Comparison of ENCODE assay signal across 8 cellular contexts in genomic region chr17:77319211-77320031, GRCh38.
DNase-seq lines count a peak whose midpoint lies in the region; ATAC-seq and TF ChIP-seq lines count a peak whose summit lies in the region.

No MANE protein-coding gene starts in this region.

- peak overlapping the region; percentile 95 for H3K4me2 ChIP-seq in mammary epithelial cell (ENCODE audit: insufficient read depth, low read depth, low read length)

- no peaks in the 10 kb centered on the region for H3K36me3 Mint-ChIP-seq in T-helper 1 cell treated with Interleukin-12 subunit alpha and Interleukin-12 subunit beta and Interleukin-4 antibody, amounts not matched to agents 30 μg/mL and 1 μg/mL, for 36 hours (ENCODE audit: low read depth)

- in situ Hi-C loops in mammary epithelial cell (cut with MboI; ENCODE audit: low sequenced_read_pairs in 2 of 2): loop anchor here (5.0 to 10.0 kb wide), 3 partner anchors 32 to 175 kb away; no protein-coding TSS in a partner anchor

- H3K9me3 Mint-ChIP-seq in T-helper 1 cell treated with Interleukin-12 subunit alpha and Interleukin-12 subunit beta and Interleukin-4 antibody, amounts not matched to agents 30 μg/mL and 1 μg/mL, for 36 hours: no peaks in the 10 kb centered on the region

- H3K9me3 ChIP-seq in mammary epithelial cell (replicated peaks; ENCODE audit: insufficient read depth, low read length) (no peaks in the 10 kb centered on the region), left lung (no peaks in the 10 kb centered on the region)

- ATAC-seq in HG03097 (IDR thresholded peaks at IDR 0.05; ENCODE audit: low FRiP score, unreplicated experiment): peak; percentile 27
- peak; percentile 75 for ATAC-seq in left lung

- intact Hi-C loops in mammary epithelial cell (cut with micrococcal nuclease) (loop anchor here (1.0 kb wide), 3 partner anchors 13 to 64 kb away; no protein-coding TSS in a partner anchor), left lung (cut with DNase I) (loop anchor here in 1 of 2 donors (10.0 kb wide), 1 partner anchor 105 kb away; no protein-coding TSS in a partner anchor)

- CTCF ChIA-PET in mammary epithelial cell (lab: Charles Lee; ENCODE audit: low non-redundant PET): no interaction called here

- peak overlapping the region; percentile 91 for H3K27ac Mint-ChIP-seq in T-helper 1 cell treated with Interleukin-12 subunit alpha and Interleukin-12 subunit beta and Interleukin-4 antibody, amounts not matched to agents 30 μg/mL and 1 μg/mL, for 36 hours

- H3K4me1 ChIP-seq in mammary epithelial cell (ENCODE audit: insufficient read depth, low read length) (peaks cover 88% of the 10 kb centered on the region), left lung (peaks cover 56 to 89% of the 10 kb centered on the region in 2 donors)

- peak overlapping the region; percentile 77 for H3K9ac ChIP-seq in mammary epithelial cell (ENCODE audit: insufficient read depth, low read length)

- 3% methylated on average over 20 of the region's 38 CpGs for WGBS in mammary epithelial cell (ENCODE audit: low coverage, missing lambda C conversion rate)

- H4K20me1 ChIP-seq in mammary epithelial cell (ENCODE audit: insufficient read depth, low read length): no peaks in the 10 kb centered on the region

- TF ChIP-seq CTCF in mammary epithelial cell (conservative IDR thresholded peaks at IDR 0.05 in 1 of 2, IDR thresholded peaks at IDR 0.05 in 1 of 2; ENCODE audit: extremely low read depth in 1 of 2, insufficient read depth in 1 of 2, low read depth in 1 of 2, low read length in 2 of 2): no peak
- TF ChIP-seq CTCF in left lung (IDR thresholded peaks at IDR 0.05): no peak

- no peak overlapping the region for H2AFZ ChIP-seq in mammary epithelial cell (ENCODE audit: low read depth, low read length)

- H3K27me3 ChIP-seq in mammary epithelial cell (ENCODE audit: insufficient read depth, low read length) (no peaks in the 10 kb centered on the region), left lung (no peaks in the 10 kb centered on the region)

- H3K27ac ChIP-seq in mammary epithelial cell (ENCODE audit: insufficient read depth, low read depth, low read length) (peak overlapping the region; percentile 84), left lung (peak overlapping the region; percentile 89 to 93)

- BruUV-seq in mammary epithelial cell (replicated peaks; lab: Mats Ljungman, UMichigan): TSS peak; percentile 14

- H3K27me3 Mint-ChIP-seq in T-helper 1 cell treated with Interleukin-12 subunit alpha and Interleukin-12 subunit beta and Interleukin-4 antibody, amounts not matched to agents 30 μg/mL and 1 μg/mL, for 36 hours (ENCODE audit: low read depth): no peaks in the 10 kb centered on the region

- H3K79me2 ChIP-seq in mammary epithelial cell (ENCODE audit: insufficient read depth, low read length): peaks cover 91% of the 10 kb centered on the region

- peak overlapping the region; percentile 88 for H3K4me3 Mint-ChIP-seq in T-helper 1 cell treated with Interleukin-12 subunit alpha and Interleukin-12 subunit beta and Interleukin-4 antibody, amounts not matched to agents 30 μg/mL and 1 μg/mL, for 36 hours

- dilution Hi-C loops in mammary epithelial cell (cut with HindIII; ENCODE audit: low sequenced_read_pairs): loop anchor here (10.0 kb wide), 1 partner anchor 135 kb away; no protein-coding TSS in a partner anchor

- peak; percentile 95 for DNase-seq in Daoy (ENCODE audit: low read depth)
- DNase-seq in mammary epithelial cell: peak; percentile 86
- DNase-seq in left lung: peak; percentile 92 to 94
- DNase-seq in stimulated activated CD4-positive, alpha-beta T cell treated with anti-CD3 and anti-CD28 coated beads, TNF-alpha, amount 100 ng/mL, for 24 hours (ENCODE audit: low read depth in 3 of 3): peak in 2 of 3 experiments; percentile 49 to 75
- no peak for DNase-seq in NCI-H345 treated with DMSO at 0.1 percent for 48 hours (lab: John Stamatoyannopoulos, UW; ENCODE audit: unreplicated experiment)
- DNase-seq in iPS-NIHi7 (ENCODE audit: extremely low spot score): no peak

- H3K4me1 Mint-ChIP-seq in T-helper 1 cell treated with Interleukin-12 subunit alpha and Interleukin-12 subunit beta and Interleukin-4 antibody, amounts not matched to agents 30 μg/mL and 1 μg/mL, for 36 hours (ENCODE audit: low read depth): peaks cover 19% of the 10 kb centered on the region

- H3K36me3 ChIP-seq in mammary epithelial cell (ENCODE audit: insufficient read depth, low read length) (peaks cover 9% of the 10 kb centered on the region), left lung (no peaks in the 10 kb centered on the region)

- H3K4me3 ChIP-seq in mammary epithelial cell (replicated peaks in 1 of 3; ENCODE audit: insufficient read depth in 1 of 3, low read depth in 2 of 3, low read length in 3 of 3): peak overlapping the region; percentile 38 to 48 (median 41)
- H3K4me3 ChIP-seq in left lung: peak overlapping the region; percentile 43 to 69

Comparison
In these comparisons a context has a peak if more than half of its experiments do, and no peak if none do; other contexts are left out.
1. DNase-seq: peak in Daoy (single experiment), mammary epithelial cell (single experiment), left lung (2 of 2) and stimulated activated CD4-positive, alpha-beta T cell treated with anti-CD3 and anti-CD28 coated beads, TNF-alpha, amount 100 ng/mL, for 24 hours (2 of 3); none in NCI-H345 treated with DMSO at 0.1 percent for 48 hours (single experiment) and iPS-NIHi7 (single experiment).